In genomic region chr7:148575640-148576411, GRCh38 we compare ENCODE assay signal across 9 cellular contexts. TPM values are rescaled to one million over a fixed set of nuclear protein-coding genes. Genes with fewer than 3 reads are reported as not detected.
A peak's percentile ranks its signal among the peaks of the same experiment; 100 is the strongest.
DNase-seq lines count a peak whose midpoint lies in the region; ATAC-seq and TF ChIP-seq lines count a peak whose summit lies in the region.
"Had no signal": no experiment of that assay in that cellular context is flagged by ENCODE, and none has a peak within 500 bp of the region (broad histone marks: within the 10 kb centered on the region; RNA-seq: fewer than 3 reads in every experiment).

No MANE protein-coding gene starts in this region.

- ATAC-seq in GM21526 (IDR thresholded peaks at IDR 0.05; ENCODE audit: low FRiP score, unreplicated experiment), result peak; percentile 94
- ATAC-seq in Panc1, result peak; percentile 95
- peak; percentile 75 to 85 for ATAC-seq in upper lobe of left lung (ENCODE audit: low FRiP score in 2 of 2)

- in situ Hi-C loops in Panc1 (cut with HindIII; ENCODE audit: low pct_unique_long_range_greater_than_20kb, low sequenced_read_pairs), result loop anchor here (10.0 kb wide), 1 partner anchor 49 kb away; no protein-coding TSS in a partner anchor

- no TSS peak for BruUV-seq in Panc1 (replicated peaks; lab: Mats Ljungman, UMichigan)

- H3K4me3 ChIP-seq in Panc1 (ENCODE audit: low read depth in 2 of 2, low read length in 2 of 2) (no peak overlapping the region), foreskin fibroblast (ENCODE audit: low read depth in 1 of 2, low read length in 2 of 2) (no peak overlapping the region), parathyroid adenoma (ENCODE audit: low read depth, low read length) (no peak overlapping the region), upper lobe of left lung (no peak overlapping the region)

- H3K27ac ChIP-seq in Panc1 (ENCODE audit: low read length) (no peak overlapping the region), parathyroid adenoma (no peak overlapping the region), upper lobe of left lung (no peak overlapping the region)

- no peak for TF ChIP-seq EP300 in upper lobe of left lung (IDR thresholded peaks at IDR 0.05)

- intact Hi-C loops in Panc1 (cut with micrococcal nuclease; ENCODE audit: unreplicated experiment), result loop anchor here (1.0 kb wide), 1 partner anchor 386 kb away; no protein-coding TSS in a partner anchor

- H3K36me3 ChIP-seq in Panc1 (ENCODE audit: control insufficient read depth, insufficient read depth, low read length) (no peaks in the 10 kb centered on the region), parathyroid adenoma (ENCODE audit: control insufficient read depth, insufficient read depth, low read length) (no peaks in the 10 kb centered on the region), upper lobe of left lung (no peaks in the 10 kb centered on the region)

- no peaks in the 10 kb centered on the region for H3K79me2 ChIP-seq in parathyroid adenoma

- peak overlapping the region; percentile 16 for H2AFZ ChIP-seq in parathyroid adenoma

- TF ChIP-seq CTCF in Panc1 (IDR thresholded peaks at IDR 0.05) (peak; percentile 94), foreskin fibroblast (IDR thresholded peaks at IDR 0.05; ENCODE audit: low read depth, low read length) (peak; percentile 89), parathyroid adenoma (IDR thresholded peaks at IDR 0.05) (peak; percentile 84), upper lobe of left lung (IDR thresholded peaks at IDR 0.05) (peak; percentile 67 to 83 (median 74))

- DNase-seq in DMS153 (lab: John Stamatoyannopoulos, UW) (peak; percentile 25), KG1 (lab: John Stamatoyannopoulos, UW) (peak; percentile 9), Panc1 (ENCODE audit: low read depth, low spot score) (peak; percentile 50), foreskin fibroblast (peak; percentile 43 to 86), upper lobe of left lung (peak in 1 of 2 donors; percentile 69)
- peak; percentile 42 to 49 for DNase-seq in activated T-helper 1 cell treated with anti-CD3 and anti-CD28 coated beads, Interleukin-2, amount 50 U/mL, for 16 hours (ENCODE audit: low read depth in 1 of 2, low spot score in 1 of 2)

- H3K4me1 ChIP-seq in Panc1 (ENCODE audit: control insufficient read depth, insufficient read depth, low read length), result no peaks in the 10 kb centered on the region
- no peaks in the 10 kb centered on the region for H3K4me1 ChIP-seq in parathyroid adenoma
- no peaks in the 10 kb centered on the region for H3K4me1 ChIP-seq in upper lobe of left lung

- CTCF ChIA-PET in Panc1 (lab: Charles Lee), result interaction anchor here (0.8 to 1.5 kb wide), 2 partner anchors 11 to 387 kb away, joined by 3 to 6 read pairs; no protein-coding TSS in a partner anchor

- H3K9ac ChIP-seq in parathyroid adenoma, result no peak overlapping the region

- POLR2A ChIA-PET in Panc1 (lab: Charles Lee), result interaction anchor here (0.7 kb wide), 1 partner anchor 240 kb away, joined by 3 read pairs; no protein-coding TSS in a partner anchor

- WGBS in upper lobe of left lung, 2 donors, result 43 to 46% methylated on average over 8 of the region's 8 CpGs

- H3K9me3 ChIP-seq in Panc1 (ENCODE audit: control insufficient read depth, insufficient read depth, low read depth, low read length), result no peaks in the 10 kb centered on the region
- no peaks in the 10 kb centered on the region for H3K9me3 ChIP-seq in parathyroid adenoma (ENCODE audit: control insufficient read depth, low read length)
- H3K9me3 ChIP-seq in upper lobe of left lung, result no peaks in the 10 kb centered on the region

- H3K27me3 ChIP-seq in Panc1 (ENCODE audit: control insufficient read depth, insufficient read depth, low read length) (no peaks in the 10 kb centered on the region), parathyroid adenoma (ENCODE audit: control insufficient read depth, insufficient read depth, low read length) (no peaks in the 10 kb centered on the region), upper lobe of left lung (no peaks in the 10 kb centered on the region)

- no peak overlapping the region for H3K4me2 ChIP-seq in parathyroid adenoma (ENCODE audit: low read length)

- TF ChIP-seq POLR2A in upper lobe of left lung (IDR thresholded peaks at IDR 0.05), result no peak

RNA-seq across cellular contexts. Expression of gene C7orf33, which starts 14.7 kb away (rescaled TPM):
- not detected for total RNA-seq in Panc1 (2021; ENCODE audit: unreplicated experiment)
- not detected for polyA plus RNA-seq in Panc1 (2012; ENCODE audit: insufficient read length)
- total RNA-seq in upper lobe of left lung, result not detected
- polyA plus RNA-seq: esophagus had no signal
